In the genomic region with DNA sequence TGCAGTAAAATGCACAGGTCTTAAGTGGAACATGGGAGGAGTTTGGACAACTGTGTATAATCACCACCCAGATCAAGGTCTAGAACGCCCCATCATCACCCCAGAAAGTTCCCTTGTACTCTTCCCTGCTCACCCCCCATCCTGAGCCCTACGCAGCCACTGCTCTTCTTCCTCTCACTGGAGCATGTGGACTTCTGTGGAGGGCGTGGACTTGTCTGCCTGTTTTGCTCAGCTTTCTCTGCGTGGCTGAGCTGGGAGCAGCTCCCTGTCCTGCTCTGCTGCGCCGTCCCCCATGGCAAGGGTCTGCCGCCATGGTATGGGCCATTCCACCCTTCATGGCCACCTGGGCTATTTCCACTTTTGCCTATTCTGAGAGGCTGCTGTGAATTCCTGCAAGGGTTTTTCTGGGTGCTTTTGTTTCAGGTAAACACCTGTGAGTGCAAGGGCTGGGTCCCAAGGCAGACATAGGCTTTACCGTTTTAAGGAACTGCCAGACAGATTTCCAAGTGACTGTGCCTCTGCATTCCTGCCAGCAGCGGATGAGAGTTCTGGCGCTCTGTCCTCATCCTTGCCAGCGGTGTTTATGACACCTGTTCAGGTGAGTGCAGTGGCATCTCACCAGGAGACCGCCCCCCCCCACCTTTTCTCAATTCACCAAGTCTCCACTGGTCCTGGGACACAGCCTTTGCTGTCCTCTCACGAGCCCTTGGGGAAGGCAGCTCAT, we compare ENCODE assay signal across 21 cellular contexts. TPM values are rescaled to one million over a fixed set of nuclear protein-coding genes. Genes with fewer than 3 reads are reported as not detected.
"Had no signal": no experiment of that assay in that cellular context is flagged by ENCODE, and none has a peak within 500 bp of the region (broad histone marks: within the 10 kb centered on the region; RNA-seq: fewer than 3 reads in every experiment).

No MANE protein-coding gene starts in this region.

- H3K9me3 ChIP-seq: ascending aorta, gastroesophageal sphincter, pancreas, SJCRH30, tibial nerve had no signal

- H3K27me3 ChIP-seq: ascending aorta had no signal

- FAIRE-seq: bronchial epithelial cell, pancreas had no signal

- H3K27ac ChIP-seq: epithelial cell of prostate, pancreas, SJCRH30, VCaP had no signal

- H3K4me3 ChIP-seq: ascending aorta, gastroesophageal sphincter, lung, pancreas, SJCRH30, tibial nerve had no signal

- H3K4me1 Mint-ChIP-seq: activated CD4-positive, alpha-beta T cell treated with anti-CD3 and anti-CD28 coated beads for 36 hours; activated naive CD8-positive, alpha-beta T cell treated with anti-CD3 and anti-CD28 coated beads, Interleukin-2, amount 10 ng/mL, durations not matched to agents 7 days and 5 days; natural killer cell; stimulated activated naive CD8-positive, alpha-beta T cell treated with anti-CD3 and anti-CD28 coated beads, Interleukin-15, amount 100 ng/mL, for 72 hours had no signal

- DNase-seq: activated CD4-positive, alpha-beta T cell treated with anti-CD3 and anti-CD28 coated beads for 36 hours; activated CD8-positive, alpha-beta memory T cell treated with anti-CD3 and anti-CD28 coated beads, Interleukin-2, amount 50 U/mL, for 4 hours; activated CD8-positive, alpha-beta T cell treated with anti-CD3 and anti-CD28 coated beads for 36 hours; activated naive CD8-positive, alpha-beta T cell treated with anti-CD3 and anti-CD28 coated beads, Interleukin-2, amount 10 ng/mL, durations not matched to agents 7 days and 5 days; effector CD4-positive, alpha-beta T cell; left cardiac atrium; natural killer cell; pancreas; SJCRH30; stimulated activated CD4-positive, alpha-beta T cell treated with anti-CD3 and anti-CD28 coated beads, Interleukin-4, amount 100 ng/mL, for 4 hours; stimulated activated naive CD8-positive, alpha-beta T cell treated with anti-CD3 and anti-CD28 coated beads, Interleukin-15, amount 100 ng/mL, for 72 hours; T-helper 9 cell had no signal

- ATAC-seq: activated CD4-positive, alpha-beta T cell treated with anti-CD3 and anti-CD28 coated beads for 36 hours; activated CD8-positive, alpha-beta T cell treated with anti-CD3 and anti-CD28 coated beads for 36 hours; gastroesophageal sphincter; natural killer cell; pancreas; stimulated activated naive CD8-positive, alpha-beta T cell treated with anti-CD3 and anti-CD28 coated beads, Interleukin-15, amount 100 ng/mL, for 72 hours had no signal

- H3K4me3 Mint-ChIP-seq: activated CD4-positive, alpha-beta T cell treated with anti-CD3 and anti-CD28 coated beads for 36 hours; activated CD8-positive, alpha-beta T cell treated with anti-CD3 and anti-CD28 coated beads for 36 hours; activated naive CD8-positive, alpha-beta T cell treated with anti-CD3 and anti-CD28 coated beads, Interleukin-2, amount 10 ng/mL, durations not matched to agents 7 days and 5 days; natural killer cell; stimulated activated naive CD8-positive, alpha-beta T cell treated with anti-CD3 and anti-CD28 coated beads, Interleukin-15, amount 100 ng/mL, for 72 hours had no signal

- H3K36me3 Mint-ChIP-seq: activated naive CD8-positive, alpha-beta T cell treated with anti-CD3 and anti-CD28 coated beads, Interleukin-2, amount 10 ng/mL, durations not matched to agents 7 days and 5 days; natural killer cell had no signal

- H3K4me1 ChIP-seq: pancreas had no signal

- H3K27ac Mint-ChIP-seq: activated CD4-positive, alpha-beta T cell treated with anti-CD3 and anti-CD28 coated beads for 36 hours; activated CD8-positive, alpha-beta T cell treated with anti-CD3 and anti-CD28 coated beads for 36 hours; activated naive CD8-positive, alpha-beta T cell treated with anti-CD3 and anti-CD28 coated beads, Interleukin-2, amount 10 ng/mL, durations not matched to agents 7 days and 5 days; natural killer cell; stimulated activated naive CD8-positive, alpha-beta T cell treated with anti-CD3 and anti-CD28 coated beads, Interleukin-15, amount 100 ng/mL, for 72 hours had no signal

- H3K9me3 Mint-ChIP-seq: activated CD8-positive, alpha-beta T cell treated with anti-CD3 and anti-CD28 coated beads for 36 hours; activated naive CD8-positive, alpha-beta T cell treated with anti-CD3 and anti-CD28 coated beads, Interleukin-2, amount 10 ng/mL, durations not matched to agents 7 days and 5 days; natural killer cell; stimulated activated naive CD8-positive, alpha-beta T cell treated with anti-CD3 and anti-CD28 coated beads, Interleukin-15, amount 100 ng/mL, for 72 hours had no signal

- H3K36me3 ChIP-seq: ascending aorta, gastroesophageal sphincter, pancreas, SJCRH30, tibial nerve had no signal

RNA-seq across cellular contexts. Expression of a gene that starts 19.7 kb away (rescaled TPM):
- total RNA-seq: activated CD4-positive, alpha-beta T cell treated with anti-CD3 and anti-CD28 coated beads for 36 hours; activated CD8-positive, alpha-beta T cell treated with anti-CD3 and anti-CD28 coated beads for 36 hours; activated naive CD8-positive, alpha-beta T cell treated with anti-CD3 and anti-CD28 coated beads, Interleukin-2, amount 10 ng/mL, durations not matched to agents 7 days and 5 days; bronchial epithelial cell; natural killer cell; SJCRH30 had no signal

RNA-seq across cellular contexts. Expression of a gene that starts 39.6 kb away (rescaled TPM):
- total RNA-seq: ascending aorta, bronchial epithelial cell, renal cortical epithelial cell had no signal

RNA-seq across cellular contexts. Expression of a gene that starts 55.7 kb away (rescaled TPM):
- total RNA-seq: activated CD4-positive, alpha-beta T cell treated with anti-CD3 and anti-CD28 coated beads for 36 hours; activated CD8-positive, alpha-beta T cell treated with anti-CD3 and anti-CD28 coated beads for 36 hours; activated naive CD8-positive, alpha-beta T cell treated with anti-CD3 and anti-CD28 coated beads, Interleukin-2, amount 10 ng/mL, durations not matched to agents 7 days and 5 days; ascending aorta; bronchial epithelial cell; gastroesophageal sphincter; left cardiac atrium; lung; natural killer cell; renal cortical epithelial cell; skeletal muscle tissue; tibial nerve had no signal
- polyA plus RNA-seq: pancreas had no signal
